1 cellular context compared by ENCODE assay signal in the genomic region with DNA sequence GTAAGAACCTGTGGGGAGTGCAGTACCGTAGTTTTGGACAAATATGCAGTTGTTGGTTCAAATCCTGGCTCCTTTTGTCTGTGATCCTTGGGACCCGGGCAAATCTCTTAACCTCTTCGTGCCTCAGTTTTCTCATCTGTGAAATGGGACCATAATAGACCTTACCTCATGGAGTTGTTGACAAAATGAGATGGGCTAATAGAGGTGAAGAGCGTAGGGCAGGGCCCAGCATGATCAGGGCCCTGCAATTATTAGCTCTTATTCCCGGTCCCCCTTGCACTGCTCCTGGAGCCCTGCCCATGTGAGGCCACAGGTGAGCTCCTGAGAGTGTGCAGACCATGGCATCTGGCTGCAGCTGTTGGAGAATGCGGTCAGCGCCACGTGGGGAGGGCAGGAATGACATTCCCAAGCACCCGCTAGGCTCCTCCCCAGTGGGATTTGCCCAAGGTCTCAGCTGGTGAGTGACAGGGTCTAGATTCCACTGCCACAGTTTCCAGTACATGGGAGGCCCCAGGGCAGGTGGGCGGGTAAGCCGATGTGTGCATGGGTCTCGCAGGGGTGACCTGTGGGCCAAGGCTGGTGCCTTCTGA.
TF ChIP-seq lines count a peak whose summit lies in the region.

No MANE protein-coding gene starts in this region.

TF ChIP-seq in endothelial cell of umbilical vein, 7 proteins besides CTCF, POLR2A, EP300 and RAD21:
- TF ChIP-seq POLR2AphosphoS5 (IDR thresholded peaks at IDR 0.05; ENCODE audit: insufficient read depth, low read depth, low read length) (no peak), JUN (IDR thresholded peaks at IDR 0.05; ENCODE audit: borderline replicate concordance, insufficient read depth, insufficient read length, low read depth) (no peak), EZH2 (IDR thresholded peaks at IDR 0.05; ENCODE audit: borderline replicate concordance, low read depth, low read length, severe bottlenecking) (no peak), FOS (IDR thresholded peaks at IDR 0.05; ENCODE audit: borderline replicate concordance, insufficient read depth, low read length) (no peak), MYC (IDR thresholded peaks at IDR 0.05; ENCODE audit: low read depth, low read length) (no peak), GATA2 (IDR thresholded peaks at IDR 0.05; ENCODE audit: insufficient read depth, insufficient read length, low read depth, low read length) (no peak)
- TF ChIP-seq, protein P1, sequence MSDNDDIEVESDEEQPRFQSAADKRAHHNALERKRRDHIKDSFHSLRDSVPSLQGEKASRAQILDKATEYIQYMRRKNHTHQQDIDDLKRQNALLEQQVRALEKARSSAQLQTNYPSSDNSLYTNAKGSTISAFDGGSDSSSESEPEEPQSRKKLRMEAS (IDR thresholded peaks at IDR 0.05; ENCODE audit: insufficient read depth, insufficient read length): no peak
